Comparison of ENCODE assay signal across 8 cellular contexts in genomic region chr2:29196792-29197788, GRCh38.
DNase-seq lines count a peak whose midpoint lies in the region; ATAC-seq and TF ChIP-seq lines count a peak whose summit lies in the region.

No MANE protein-coding gene starts in this region.

- H3K9me3 ChIP-seq in T-helper 17 cell (ENCODE audit: control insufficient read depth, low read length, poor library complexity, severe bottlenecking) (no peaks in the 10 kb centered on the region), spleen (no peaks in the 10 kb centered on the region)

- no peak overlapping the region for H3K27ac ChIP-seq in spleen

- H3K4me1 Mint-ChIP-seq in T-helper 17 cell, result peaks cover 11% of the 10 kb centered on the region

- 34 to 36% (median 35%) methylated on average over 14 of the region's 14 CpGs for WGBS in spleen, 5 donors

- peak; percentile 88 for TF ChIP-seq CTCF in AG09309 (IDR thresholded peaks at IDR 0.05; ENCODE audit: control insufficient read depth, insufficient read depth, low read depth, low read length, missing control alignments)
- TF ChIP-seq CTCF in spleen (IDR thresholded peaks at IDR 0.05 in 8 of 11, conservative IDR thresholded peaks at IDR 0.05 in 3 of 11), result peak; percentile 52 to 82 (median 70)

- DNase-seq in AG09309 (ENCODE audit: low read depth) (no peak), NCI-H1436 (lab: John Stamatoyannopoulos, UW) (peak; percentile 70), T-helper 17 cell (peak; percentile 57 to 74 (median 59)), anterior cingulate cortex (lab: John Stamatoyannopoulos, UW) (peak in 47 of 58 donors; percentile 3 to 75 (median 27)), hippocampal formation (lab: John Stamatoyannopoulos, UW) (peak; percentile 8 to 67), spleen (peak; percentile 85)

- peak; percentile 75 for ATAC-seq in GM19395 (IDR thresholded peaks at IDR 0.05; ENCODE audit: unreplicated experiment)
- ATAC-seq in T-helper 17 cell, result peak; percentile 94
- no peak for ATAC-seq in HG03571 (IDR thresholded peaks at IDR 0.05; ENCODE audit: unreplicated experiment)

- peaks cover 8% of the 10 kb centered on the region for H3K36me3 Mint-ChIP-seq in T-helper 17 cell (ENCODE audit: low read depth)

- TF ChIP-seq POLR2A in spleen (IDR thresholded peaks at IDR 0.05), result no peak

- H3K27me3 ChIP-seq in spleen (replicated peaks in 1 of 7), result no peaks in the 10 kb centered on the region

- H3K4me3 ChIP-seq in AG09309 (ENCODE audit: control insufficient read depth, low read depth, low read length), result no peak overlapping the region
- H3K4me3 ChIP-seq in spleen, result no peak overlapping the region

- H3K36me3 ChIP-seq in spleen, result peaks cover 0 to 6% (median 0%) of the 10 kb centered on the region in 6 donors

- H3K4me3 Mint-ChIP-seq in T-helper 17 cell, result no peak overlapping the region

- peaks cover 0 to 6% (median 0%) of the 10 kb centered on the region in 6 donors for H3K4me1 ChIP-seq in spleen

- no peaks in the 10 kb centered on the region for H3K27me3 Mint-ChIP-seq in T-helper 17 cell

- intact Hi-C loops in spleen (cut with DNase I; ENCODE audit: low total_unique reads), result loop anchor here (2.0 to 5.0 kb wide), 2 partner anchors 238 to 375 kb away; no protein-coding TSS in a partner anchor

- no peak overlapping the region for H3K27ac Mint-ChIP-seq in T-helper 17 cell
